ENCODE assay signal across 8 cellular contexts in genomic region chr12:121795029-121795977, GRCh38. TPM values are rescaled to one million over a fixed set of nuclear protein-coding genes. Genes with fewer than 3 reads are reported as not detected.
DNase-seq lines count a peak whose midpoint lies in the region; ATAC-seq and TF ChIP-seq lines count a peak whose summit lies in the region.

No MANE protein-coding gene starts in this region.

- H4K20me1 ChIP-seq in osteoblast (ENCODE audit: insufficient read depth, low read length) = peaks cover 19% of the 10 kb centered on the region

- H3K4me1 Mint-ChIP-seq in activated naive CD4-positive, alpha-beta T cell treated with anti-CD3 and anti-CD28 coated beads, Interleukin-2, amount 50 U/mL, for 24 hours = peaks cover 56% of the 10 kb centered on the region

- peak overlapping the region; percentile 83 for H3K27ac Mint-ChIP-seq in activated naive CD4-positive, alpha-beta T cell treated with anti-CD3 and anti-CD28 coated beads, Interleukin-2, amount 50 U/mL, for 24 hours

- no peaks in the 10 kb centered on the region for H3K27me3 Mint-ChIP-seq in activated naive CD4-positive, alpha-beta T cell treated with anti-CD3 and anti-CD28 coated beads, Interleukin-2, amount 50 U/mL, for 24 hours

- DNase-seq in SK-MEL-5 (ENCODE audit: low read depth, low spot score) (peak; percentile 85), glomerular visceral epithelial cell (ENCODE audit: extremely low spot score) (peak; percentile 87), osteoblast (ENCODE audit: insufficient read length, low spot score, missing footprints) (peak; percentile 98), upper lobe of right lung (peak; percentile 93)

- H3K36me3 ChIP-seq in KOPT-K1 (ENCODE audit: insufficient read depth, low read length) (peaks cover 42% of the 10 kb centered on the region), osteoblast (ENCODE audit: insufficient read depth, low read length) (no peaks in the 10 kb centered on the region), upper lobe of right lung (peaks cover 17% of the 10 kb centered on the region)

- in situ Hi-C loops in SK-MEL-5 (cut with HindIII; ENCODE audit: low pct_unique_long_range_greater_than_20kb, low sequenced_read_pairs) = no loop called here

- H3K4me3 Mint-ChIP-seq in activated naive CD4-positive, alpha-beta T cell treated with anti-CD3 and anti-CD28 coated beads, Interleukin-2, amount 50 U/mL, for 24 hours = peak overlapping the region; percentile 83

- TF ChIP-seq CTCF in GM12801 (IDR thresholded peaks at IDR 0.05; ENCODE audit: extremely low read depth, insufficient read length) (peak; percentile 85), osteoblast (IDR thresholded peaks at IDR 0.05; ENCODE audit: extremely low read depth, low read depth, low read length) (peak; percentile 94), upper lobe of right lung (IDR thresholded peaks at IDR 0.05) (peak; percentile 94)

- H3K9me3 Mint-ChIP-seq in activated naive CD4-positive, alpha-beta T cell treated with anti-CD3 and anti-CD28 coated beads, Interleukin-2, amount 50 U/mL, for 24 hours = no peaks in the 10 kb centered on the region

- no peaks in the 10 kb centered on the region for H3K27me3 ChIP-seq in osteoblast (ENCODE audit: insufficient read depth, low read length)
- no peaks in the 10 kb centered on the region for H3K27me3 ChIP-seq in upper lobe of right lung

- H3K36me3 Mint-ChIP-seq in activated naive CD4-positive, alpha-beta T cell treated with anti-CD3 and anti-CD28 coated beads, Interleukin-2, amount 50 U/mL, for 24 hours = peaks cover 7% of the 10 kb centered on the region

- no peaks in the 10 kb centered on the region for H3K9me3 ChIP-seq in KOPT-K1 (ENCODE audit: insufficient read depth, low read length, poor library complexity, severe bottlenecking)
- H3K9me3 ChIP-seq in osteoblast (ENCODE audit: low read depth, low read length) = no peaks in the 10 kb centered on the region
- no peaks in the 10 kb centered on the region for H3K9me3 ChIP-seq in upper lobe of right lung

- H3K4me2 ChIP-seq in osteoblast (ENCODE audit: insufficient read depth, low read length) = peak overlapping the region; percentile 95

- H3K4me1 ChIP-seq in osteoblast (ENCODE audit: insufficient read depth, low read length) = peaks cover 44% of the 10 kb centered on the region
- peaks cover 79% of the 10 kb centered on the region for H3K4me1 ChIP-seq in upper lobe of right lung

- H3K27ac ChIP-seq in KOPT-K1 (ENCODE audit: low read depth, low read length, poor library complexity, severe bottlenecking) = peak overlapping the region; percentile 95
- peak overlapping the region; percentile 65 for H3K27ac ChIP-seq in osteoblast (ENCODE audit: low read depth, low read length)
- peak overlapping the region; percentile 79 for H3K27ac ChIP-seq in upper lobe of right lung

- intact Hi-C loops in upper lobe of right lung (cut with DNase I) = no loop called here

- ATAC-seq in upper lobe of right lung = peak; percentile 52
- ATAC-seq in GM18519 (IDR thresholded peaks at IDR 0.05; ENCODE audit: low FRiP score, unreplicated experiment) = no peak

- H2AFZ ChIP-seq in osteoblast (ENCODE audit: low read length) = peak overlapping the region; percentile 61

- peaks cover 38% of the 10 kb centered on the region for H3K79me2 ChIP-seq in osteoblast (ENCODE audit: insufficient read depth, low read length)

- H3K4me3 ChIP-seq in osteoblast (ENCODE audit: insufficient read depth, low read length) = peak overlapping the region; percentile 77
- peak overlapping the region; percentile 20 for H3K4me3 ChIP-seq in upper lobe of right lung

RNA-seq across cellular contexts. Expression of gene RHOF, which starts 1.8 kb away (rescaled TPM):
- total RNA-seq in SK-MEL-5 (2014; rRNA removed; shearing (Covaris generic)) = 5.3 and 5.7 TPM in 2 replicates
- 10.6 and 14.6 TPM in 2 replicates for polyA plus RNA-seq in SK-MEL-5 (2015; cell fraction: cytosol; rRNA removed)
- 41.4 and 61.9 TPM in 2 replicates for polyA plus RNA-seq in SK-MEL-5 (2015; cell fraction: nucleus; rRNA removed)
- total RNA-seq in osteoblast (6.2 and 8.3 TPM in 2 replicates), upper lobe of right lung (41.0 TPM)

RNA-seq across cellular contexts. Expression of gene SETD1B, which starts 8.5 kb away (rescaled TPM):
- total RNA-seq in SK-MEL-5 (2014; rRNA removed; shearing (Covaris generic)) = 2.0 TPM in 2 replicates
- polyA plus RNA-seq in SK-MEL-5 (2015; cell fraction: cytosol; rRNA removed) = 10.4 and 14.4 TPM in 2 replicates
- 9.5 and 10.0 TPM in 2 replicates for polyA plus RNA-seq in SK-MEL-5 (2015; cell fraction: nucleus; rRNA removed)
- 5.0 and 5.8 TPM in 2 replicates for total RNA-seq in osteoblast
- total RNA-seq in upper lobe of right lung = 18.4 TPM
